Comparison of ENCODE assay signal across 1 cellular context in genomic region chr17:63082273-63082861, GRCh38.
TF ChIP-seq lines count a peak whose summit lies in the region.

No MANE protein-coding gene starts in this region.

TF ChIP-seq in Ishikawa, 13 proteins besides CTCF, POLR2A, EP300 and RAD21 (continued from another document):
- no peak for TF ChIP-seq REST (IDR thresholded peaks at IDR 0.05; ENCODE audit: low read depth)
